ENCODE assay signal across 8 cellular contexts in the genomic region with DNA sequence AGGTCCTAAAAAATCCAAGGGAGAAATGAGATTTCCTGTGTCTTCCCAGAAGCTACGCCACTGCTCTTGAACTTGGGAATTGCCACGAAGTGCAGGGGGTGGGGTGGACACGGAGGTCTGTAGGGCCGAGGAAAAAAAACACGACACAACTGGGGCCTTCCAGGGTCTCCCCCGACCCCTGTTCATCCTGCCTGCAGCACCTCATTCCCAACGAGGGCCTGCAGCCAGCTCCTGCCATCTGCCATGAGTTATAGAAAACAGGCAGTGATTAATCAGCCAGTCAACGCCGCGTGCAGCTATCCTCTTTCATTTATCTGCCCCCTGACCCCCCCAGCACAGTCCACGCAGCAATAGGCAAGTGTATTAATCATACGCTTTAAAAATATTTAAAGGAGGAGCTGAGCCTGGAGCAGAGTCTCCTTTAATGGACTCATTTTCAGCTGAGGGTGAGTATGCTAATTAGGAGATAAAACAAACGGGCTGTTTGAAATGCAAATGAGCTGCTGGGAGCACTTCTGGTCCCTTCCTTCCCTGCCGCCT.
A peak's percentile ranks its signal among the peaks of the same experiment; 100 is the strongest.
DNase-seq lines count a peak whose midpoint lies in the region; ATAC-seq and TF ChIP-seq lines count a peak whose summit lies in the region.

No MANE protein-coding gene starts in this region.

- peak; percentile 81 for ATAC-seq in activated CD4-positive, alpha-beta T cell treated with anti-CD3 and anti-CD28 coated beads for 36 hours
- ATAC-seq in esophagus mucosa (peak; percentile 78), psoas muscle (peak; percentile 71 to 85 (median 80))

- POLR2A ChIA-PET in activated CD4-positive, alpha-beta T cell treated with anti-CD3 and anti-CD28 coated beads for 36 hours (lab: Charles Lee) = interaction anchor here (0.6 to 2.1 kb wide), 8 partner anchors 340 to 1708 kb away, joined by 3 to 18 read pairs (median 4); partner anchors contain the start of genes C2orf76, DBI, GLI2 and RNU4ATAC

- H3K36me3 ChIP-seq in SJSA1 = no peaks in the 10 kb centered on the region
- H3K36me3 ChIP-seq in psoas muscle (ENCODE audit: insufficient read depth in 1 of 2, low read depth in 1 of 2) = no peaks in the 10 kb centered on the region
- no peaks in the 10 kb centered on the region for H3K36me3 ChIP-seq in ascending aorta

- peaks cover 25% of the 10 kb centered on the region for H3K27me3 Mint-ChIP-seq in activated CD4-positive, alpha-beta T cell treated with anti-CD3 and anti-CD28 coated beads for 36 hours

- CTCF ChIA-PET in activated CD4-positive, alpha-beta T cell treated with anti-CD3 and anti-CD28 coated beads for 36 hours (lab: Charles Lee) = interaction anchor here (0.8 to 1.5 kb wide), 7 partner anchors 9 to 456 kb away, joined by 3 to 7 read pairs (median 3); partner anchors contain the start of gene RNU4ATAC

- no peaks in the 10 kb centered on the region for H3K9me3 Mint-ChIP-seq in activated CD4-positive, alpha-beta T cell treated with anti-CD3 and anti-CD28 coated beads for 36 hours (ENCODE audit: low read depth)

- 24 to 27% (median 26%) methylated on average over 14 of the region's 14 CpGs for WGBS in psoas muscle, 3 donors

- H3K4me1 ChIP-seq in SJSA1 (replicated peaks) (no peaks in the 10 kb centered on the region), psoas muscle (no peaks in the 10 kb centered on the region), ascending aorta (no peaks in the 10 kb centered on the region)

- no peaks in the 10 kb centered on the region for H3K36me3 Mint-ChIP-seq in activated CD4-positive, alpha-beta T cell treated with anti-CD3 and anti-CD28 coated beads for 36 hours (ENCODE audit: low read depth)

- no peak overlapping the region for H3K4me3 Mint-ChIP-seq in activated CD4-positive, alpha-beta T cell treated with anti-CD3 and anti-CD28 coated beads for 36 hours

- H3K4me3 ChIP-seq in SJSA1 (no peak overlapping the region), psoas muscle (peak overlapping the region; percentile 11), ascending aorta (no peak overlapping the region)

- peaks cover 2% of the 10 kb centered on the region for H3K4me1 Mint-ChIP-seq in activated CD4-positive, alpha-beta T cell treated with anti-CD3 and anti-CD28 coated beads for 36 hours

- peak; percentile 75 for DNase-seq in activated CD4-positive, alpha-beta T cell treated with anti-CD3 and anti-CD28 coated beads for 36 hours
- DNase-seq in activated CD4-positive, alpha-beta T cell treated with anti-CD3 and anti-CD28 coated beads, Interleukin-2, amount 50 U/mL, for 4 hours = no peak
- DNase-seq in KBM-7 = peak; percentile 24
- DNase-seq in SJSA1 (ENCODE audit: low read depth in 1 of 2, low spot score in 2 of 2) = peak; percentile 58 to 72
- DNase-seq in psoas muscle = peak; percentile 45 to 74
- no peak for DNase-seq in ascending aorta (ENCODE audit: low spot score in 2 of 2)
- no peak for DNase-seq in globus pallidus (ENCODE audit: low spot score)

- H3K27ac Mint-ChIP-seq in activated CD4-positive, alpha-beta T cell treated with anti-CD3 and anti-CD28 coated beads for 36 hours = no peak overlapping the region

- H3K27me3 ChIP-seq in SJSA1 (replicated peaks) (no peaks in the 10 kb centered on the region), psoas muscle (ENCODE audit: insufficient read depth in 3 of 3, low read length in 2 of 3) (peaks cover 0 to 16% (median 7%) of the 10 kb centered on the region in 3 donors), ascending aorta (peaks cover 3% of the 10 kb centered on the region)

- no peak overlapping the region for H3K27ac ChIP-seq in SJSA1
- H3K27ac ChIP-seq in psoas muscle = no peak overlapping the region
- no peak overlapping the region for H3K27ac ChIP-seq in ascending aorta

- in situ Hi-C loops in KBM-7 (cut with MboI; ENCODE audit: low pct_unique_long_range_greater_than_20kb, low sequenced_read_pairs) = loop anchor here (10.0 to 25.0 kb wide), 2 partner anchors 262 to 380 kb away; no protein-coding TSS in a partner anchor

- H3K9me3 ChIP-seq in SJSA1 (replicated peaks) = no peaks in the 10 kb centered on the region
- no peaks in the 10 kb centered on the region for H3K9me3 ChIP-seq in psoas muscle
- H3K9me3 ChIP-seq in ascending aorta = no peaks in the 10 kb centered on the region

- TF ChIP-seq CTCF in psoas muscle (IDR thresholded peaks at IDR 0.05) (no peak), ascending aorta (IDR thresholded peaks at IDR 0.05) (no peak)

- intact Hi-C loops in activated CD4-positive, alpha-beta T cell treated with anti-CD3 and anti-CD28 coated beads for 36 hours (cut with DNase I, micrococcal nuclease) = loop anchor here in 1 of 2 experiments (5.0 to 10.0 kb wide), 3 partner anchors 642 to 733 kb away; partner anchors contain the start of gene TSN
- intact Hi-C loops in psoas muscle (cut with DNase I) (loop anchor here in 1 of 2 donors (5.0 kb wide), 2 partner anchors 128 to 733 kb away; no protein-coding TSS in a partner anchor), ascending aorta (cut with DNase I) (loop anchor here (5.0 kb wide), 1 partner anchor 733 kb away; no protein-coding TSS in a partner anchor)

Comparison
In these comparisons a context has a peak if more than half of its experiments do, and no peak if none do; other contexts are left out.
1. DNase-seq: peak in activated CD4-positive, alpha-beta T cell treated with anti-CD3 and anti-CD28 coated beads for 36 hours (single experiment), KBM-7 (single experiment), SJSA1 (2 of 2) and psoas muscle (2 of 2); none in activated CD4-positive, alpha-beta T cell treated with anti-CD3 and anti-CD28 coated beads, Interleukin-2, amount 50 U/mL, for 4 hours (0 of 2), ascending aorta (0 of 2) and globus pallidus (single experiment).
2. Peak in every context shown above with its lines, with median percentiles within 50 percentile points of each other: ATAC-seq.